Comparison of ENCODE assay signal across 8 cellular contexts in the genomic region with DNA sequence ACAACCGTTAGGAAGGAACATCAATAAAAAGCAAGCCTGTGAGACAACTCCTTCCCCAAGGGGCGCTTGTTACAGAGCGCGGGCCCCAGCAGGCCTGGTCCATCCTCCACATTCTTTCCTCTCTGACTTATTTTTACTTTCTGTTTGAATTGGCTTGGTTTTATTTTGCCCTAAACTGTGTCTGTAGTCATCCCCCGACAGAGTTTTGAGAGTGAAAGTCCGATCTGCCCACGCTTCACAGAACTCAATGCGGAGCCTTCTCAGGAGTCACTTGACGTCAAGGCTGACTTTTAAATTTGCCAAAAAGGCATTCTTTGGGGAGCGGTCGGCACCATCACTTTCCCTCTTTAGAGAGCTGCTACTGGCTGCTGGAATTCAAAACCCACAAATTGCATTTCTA.
A peak's percentile ranks its signal among the peaks of the same experiment; 100 is the strongest.
DNase-seq lines count a peak whose midpoint lies in the region; ATAC-seq, FAIRE-seq and TF ChIP-seq lines count a peak whose summit lies in the region.

No MANE protein-coding gene starts in this region.

- POLR2A ChIA-PET in naive thymus-derived CD8-positive, alpha-beta T cell (lab: Charles Lee): no interaction called here
- POLR2A ChIA-PET in HEK293T (lab: Yijun Ruan, JAX): no interaction called here

- peak overlapping the region in 7 of 10 donors; percentile 0 to 93 (median 84) for H3K27ac Mint-ChIP-seq in naive thymus-derived CD8-positive, alpha-beta T cell

- H3K9me3 ChIP-seq in thyroid gland: no peaks in the 10 kb centered on the region

- H3K27me3 Mint-ChIP-seq in naive thymus-derived CD8-positive, alpha-beta T cell: no peaks in the 10 kb centered on the region

- H3K4me1 Mint-ChIP-seq in naive thymus-derived CD8-positive, alpha-beta T cell: peaks cover 5 to 19% (median 5%) of the 10 kb centered on the region in 4 donors

- no peaks in the 10 kb centered on the region for H3K27me3 ChIP-seq in thyroid gland

- intact Hi-C loops in thyroid gland (cut with DNase I): loop anchor here (10.0 kb wide), 1 partner anchor 150 kb away; the partner anchor contains the start of gene KLF6

- H3K36me3 Mint-ChIP-seq in naive thymus-derived CD8-positive, alpha-beta T cell: no peaks in the 10 kb centered on the region

- H3K4me1 ChIP-seq in thyroid gland: peaks cover 9 to 24% of the 10 kb centered on the region in 2 donors

- no peaks in the 10 kb centered on the region for H3K9me3 Mint-ChIP-seq in naive thymus-derived CD8-positive, alpha-beta T cell

- TF ChIP-seq CTCF in VCaP (conservative IDR thresholded peaks at IDR 0.05): no peak
- peak in 1 of 6 experiments; percentile 14 for TF ChIP-seq CTCF in thyroid gland (IDR thresholded peaks at IDR 0.05)

- no peak overlapping the region for H3K4me3 ChIP-seq in thyroid gland (replicated peaks in 1 of 3)

- H3K36me3 ChIP-seq in thyroid gland: no peaks in the 10 kb centered on the region

- peak; percentile 81 for DNase-seq in GM12891 (ENCODE audit: insufficient read length, low spot score)
- peak in 1 of 10 donors; percentile 25 for DNase-seq in naive thymus-derived CD8-positive, alpha-beta T cell
- DNase-seq in thyroid gland: peak; percentile 61 to 63
- no peak for DNase-seq in H4 (ENCODE audit: low spot score)
- DNase-seq in HEK293T (ENCODE audit: extremely low spot score): no peak

- WGBS in thyroid gland, 2 donors: 12 to 13% methylated on average over 11 of the region's 11 CpGs

- peak; percentile 96 for ATAC-seq in HG02610 (IDR thresholded peaks at IDR 0.05; ENCODE audit: unreplicated experiment)
- peak in 1 of 2 donors; percentile 65 for ATAC-seq in naive thymus-derived CD8-positive, alpha-beta T cell

- H3K27ac ChIP-seq in VCaP: peak overlapping the region; percentile 77
- peak overlapping the region; percentile 35 for H3K27ac ChIP-seq in cingulate gyrus (ENCODE audit: low read depth, low read length)
- H3K27ac ChIP-seq in thyroid gland: peak overlapping the region; percentile 53 to 96 (median 83)

- CTCF ChIA-PET in HEK293T (lab: Yijun Ruan, JAX): no interaction called here

- peak; percentile 93 for FAIRE-seq in GM12891 (lab: Jason Lieb, UNC)

- H3K4me3 Mint-ChIP-seq in naive thymus-derived CD8-positive, alpha-beta T cell: peak overlapping the region in 9 of 10 donors; percentile 2 to 83 (median 52)

- no peak for TF ChIP-seq POLR2A in GM12891 (IDR thresholded peaks at IDR 0.05; ENCODE audit: low read depth, low read length)
- peak in 1 of 2 donors; percentile 54 for TF ChIP-seq POLR2A in thyroid gland (IDR thresholded peaks at IDR 0.05)

TF ChIP-seq in GM12891, 5 proteins besides CTCF, POLR2A, EP300 and RAD21:
- peak; percentile 67 for TF ChIP-seq POU2F2 (IDR thresholded peaks at IDR 0.05; ENCODE audit: low read depth, low read length)
- TF ChIP-seq SPI1 (IDR thresholded peaks at IDR 0.05; ENCODE audit: low read depth, low read length): no peak
- no peak for TF ChIP-seq PAX5 (IDR thresholded peaks at IDR 0.05; ENCODE audit: insufficient read depth, low read length, severe bottlenecking)
- TF ChIP-seq POLR2AphosphoS5 (IDR thresholded peaks at IDR 0.05; ENCODE audit: low read depth, low read length): no peak
- TF ChIP-seq TAF1 (IDR thresholded peaks at IDR 0.05; ENCODE audit: low read depth, low read length): 0 out of 2 replicates have a peak, but pooled peaks have one; percentile 11

TF ChIP-seq in HEK293T, 16 proteins besides CTCF, POLR2A, EP300 and RAD21:
- no peak for TF ChIP-seq LEF1 (IDR thresholded peaks at IDR 0.05; ENCODE audit: borderline replicate concordance)
- TF ChIP-seq ZNF384 (IDR thresholded peaks at IDR 0.05): no peak
- TF ChIP-seq FOXA1 (IDR thresholded peaks at IDR 0.05): no peak
- no peak for TF ChIP-seq L3MBTL2 (conservative IDR thresholded peaks at IDR 0.05)
- TF ChIP-seq ARNT (IDR thresholded peaks at IDR 0.05): no peak
- no peak for TF ChIP-seq FOXM1 (IDR thresholded peaks at IDR 0.05; ENCODE audit: borderline replicate concordance)
- TF ChIP-seq SP1 (IDR thresholded peaks at IDR 0.05): no peak
- TF ChIP-seq ELF4 (IDR thresholded peaks at IDR 0.05): no peak
- TF ChIP-seq SUZ12 (IDR thresholded peaks at IDR 0.05): no peak
- no peak for TF ChIP-seq HDGF (IDR thresholded peaks at IDR 0.05; ENCODE audit: borderline replicate concordance)
- no peak for TF ChIP-seq BHLHE40 (IDR thresholded peaks at IDR 0.05; ENCODE audit: borderline replicate concordance)
- TF ChIP-seq, protein P1, sequence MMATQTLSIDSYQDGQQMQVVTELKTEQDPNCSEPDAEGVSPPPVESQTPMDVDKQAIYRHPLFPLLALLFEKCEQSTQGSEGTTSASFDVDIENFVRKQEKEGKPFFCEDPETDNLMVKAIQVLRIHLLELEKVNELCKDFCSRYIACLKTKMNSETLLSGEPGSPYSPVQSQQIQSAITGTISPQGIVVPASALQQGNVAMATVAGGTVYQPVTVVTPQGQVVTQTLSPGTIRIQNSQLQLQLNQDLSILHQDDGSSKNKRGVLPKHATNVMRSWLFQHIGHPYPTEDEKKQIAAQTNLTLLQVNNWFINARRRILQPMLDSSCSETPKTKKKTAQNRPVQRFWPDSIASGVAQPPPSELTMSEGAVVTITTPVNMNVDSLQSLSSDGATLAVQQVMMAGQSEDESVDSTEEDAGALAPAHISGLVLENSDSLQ (IDR thresholded peaks at IDR 0.05): no peak
- no peak for TF ChIP-seq CTBP1 (IDR thresholded peaks at IDR 0.05; ENCODE audit: borderline replicate concordance)

Comparison
In these comparisons a context has a peak if more than half of its experiments do, and no peak if none do; other contexts are left out.
1. DNase-seq: peak in GM12891 (single experiment) and thyroid gland (2 of 2); none in H4 (single experiment) and HEK293T (single experiment).
2. Peak in every context shown above with its lines, with median percentiles within 50 percentile points of each other: H3K27ac ChIP-seq.